ENCODE assay signal across 16 cellular contexts in genomic region chr18:76457475-76457874, GRCh38. TPM values are rescaled to one million over a fixed set of nuclear protein-coding genes. Genes with fewer than 3 reads are reported as not detected.
A peak's percentile ranks its signal among the peaks of the same experiment; 100 is the strongest.
DNase-seq lines count a peak whose midpoint lies in the region; ATAC-seq and TF ChIP-seq lines count a peak whose summit lies in the region.
"Had no signal": no experiment of that assay in that cellular context is flagged by ENCODE, and none has a peak within 500 bp of the region (broad histone marks: within the 10 kb centered on the region; RNA-seq: fewer than 3 reads in every experiment).

No MANE protein-coding gene starts in this region.

- H3K4me3 ChIP-seq in kidney epithelial cell (ENCODE audit: low read depth, low read length) (no peak overlapping the region), gastrocnemius medialis (no peak overlapping the region)
- H3K4me3 ChIP-seq: heart right ventricle, thoracic aorta had no signal

- peak overlapping the region; percentile 85 to 92 (median 92) for H3K27ac ChIP-seq in gastrocnemius medialis
- H3K27ac ChIP-seq: heart right ventricle, thoracic aorta had no signal

- H3K4me1 ChIP-seq in gastrocnemius medialis, result peaks cover 68 to 70% of the 10 kb centered on the region in 2 donors

- DNase-seq in Daoy (ENCODE audit: low read depth), result peak; percentile 66
- peak; percentile 4 for DNase-seq in NCI-H226
- peak; percentile 29 for DNase-seq in kidney epithelial cell (ENCODE audit: low read depth)
- DNase-seq in gastrocnemius medialis, result peak in 1 of 2 donors; percentile 8
- DNase-seq in SHP77 treated with DMSO at 0.1 percent for 48 hours (lab: John Stamatoyannopoulos, UW), result no peak
- DNase-seq: AML-193; Calu3; effector CD4-positive, alpha-beta T cell; heart right ventricle; occipital lobe; RPMI8226 had no signal

- ATAC-seq in gastrocnemius medialis, result no peak
- no peak for ATAC-seq in GM19397 (IDR thresholded peaks at IDR 0.05; ENCODE audit: unreplicated experiment)
- ATAC-seq in HG02763 (IDR thresholded peaks at IDR 0.05; ENCODE audit: unreplicated experiment), result no peak
- ATAC-seq in HG03045 (IDR thresholded peaks at IDR 0.05; ENCODE audit: unreplicated experiment), result no peak
- ATAC-seq: HCT116, heart right ventricle had no signal

- H3K36me3 ChIP-seq in kidney epithelial cell (ENCODE audit: control insufficient read depth, insufficient read depth, low read length) (peaks cover 4% of the 10 kb centered on the region), gastrocnemius medialis (no peaks in the 10 kb centered on the region)
- H3K36me3 ChIP-seq: thoracic aorta had no signal

- H3K27me3 ChIP-seq in kidney epithelial cell (ENCODE audit: control insufficient read depth, insufficient read depth, low read length) (no peaks in the 10 kb centered on the region), gastrocnemius medialis (no peaks in the 10 kb centered on the region)
- H3K27me3 ChIP-seq: heart right ventricle had no signal

- intact Hi-C loops in gastrocnemius medialis (cut with DNase I; ENCODE audit: low total_unique reads), result loop anchor here (10.0 kb wide), 2 partner anchors 667 to 1253 kb away; partner anchors contain the start of gene PTGR3

- H3K9me3 ChIP-seq in gastrocnemius medialis, result no peaks in the 10 kb centered on the region
- H3K9me3 ChIP-seq: heart right ventricle, thoracic aorta had no signal

- TF ChIP-seq CTCF in kidney epithelial cell (IDR thresholded peaks at IDR 0.05; ENCODE audit: insufficient read depth, low read length, poor library complexity, severe bottlenecking), result no peak
- no peak for TF ChIP-seq CTCF in gastrocnemius medialis (IDR thresholded peaks at IDR 0.05 in 4 of 5, conservative IDR thresholded peaks at IDR 0.05 in 1 of 5)

- TF ChIP-seq POLR2A in gastrocnemius medialis (IDR thresholded peaks at IDR 0.05), result no peak

- in situ Hi-C loops in gastrocnemius medialis (cut with MboI; ENCODE audit: low sequenced_read_pairs in 4 of 4), result no loop called here

RNA-seq across cellular contexts. Expression of gene ZNF516, which starts 37.6 kb away (rescaled TPM):
- 4.9 and 6.3 TPM in 2 replicates for total RNA-seq in Daoy (2014; rRNA removed; shearing (Covaris generic))
- total RNA-seq in kidney epithelial cell (48.2 and 56.1 TPM in 2 replicates), gastrocnemius medialis (10 to 100 TPM in 3 of 4 donors, 1 to 10 TPM in 1; 8.4 to 19.3 (median 12.4) TPM)
